Comparison of ENCODE assay signal across 1 cellular context in genomic region chr20:49052334-49052733, GRCh38.
TF ChIP-seq lines count a peak whose summit lies in the region.

No MANE protein-coding gene starts in this region.

TF ChIP-seq in HCT116, 20 proteins besides CTCF, POLR2A, EP300 and RAD21 (continued from another document):
- no peak for TF ChIP-seq ZBTB33 (IDR thresholded peaks at IDR 0.05; ENCODE audit: extremely low read depth, insufficient replicate concordance, low read length)
- TF ChIP-seq SIN3A (IDR thresholded peaks at IDR 0.05; ENCODE audit: low read depth) = no peak
- TF ChIP-seq ZNF274 (IDR thresholded peaks at IDR 0.05; ENCODE audit: low read depth, low read length) = no peak
- no peak for TF ChIP-seq YY1 (IDR thresholded peaks at IDR 0.05; ENCODE audit: extremely low read depth, insufficient replicate concordance, low read depth, low read length)
- no peak for TF ChIP-seq ATF3 (IDR thresholded peaks at IDR 0.05)
- no peak for TF ChIP-seq EZH2 (IDR thresholded peaks at IDR 0.05)
